1 cellular context compared by ENCODE assay signal in genomic region chr6:26575494-26575939, GRCh38.
A peak's percentile ranks its signal among the peaks of the same experiment; 100 is the strongest.
TF ChIP-seq lines count a peak whose summit lies in the region.

No MANE protein-coding gene starts in this region.

TF ChIP-seq in K562, 482 proteins besides CTCF, POLR2A, EP300 and RAD21 (continued from another document and continues in another):
- TF ChIP-seq ZNF76 (CRISPR knock-in tag; IDR thresholded peaks at IDR 0.05; ENCODE audit: borderline replicate concordance) (no peak), NFYB (IDR thresholded peaks at IDR 0.05; ENCODE audit: extremely low read depth, insufficient read length) (no peak), ZNF23 (CRISPR knock-in tag; IDR thresholded peaks at IDR 0.05) (no peak), CCAR2 (IDR thresholded peaks at IDR 0.05; ENCODE audit: low read depth, low read length) (no peak), THAP7 (CRISPR knock-in tag; IDR thresholded peaks at IDR 0.05) (no peak), ZNF274 (IDR thresholded peaks at IDR 0.05; ENCODE audit: borderline replicate concordance, low read depth, low read length) (no peak), MED1 (CRISPR knock-in tag; IDR thresholded peaks at IDR 0.05; ENCODE audit: borderline replicate concordance) (no peak), PHB (CRISPR knock-in tag; IDR thresholded peaks at IDR 0.05) (no peak), DEAF1 (CRISPR knock-in tag; IDR thresholded peaks at IDR 0.05) (no peak), KLF1 (tag; IDR thresholded peaks at IDR 0.05) (no peak), RBBP5 (IDR thresholded peaks at IDR 0.05; ENCODE audit: borderline replicate concordance, insufficient read depth, low read length, poor library complexity, severe bottlenecking) (no peak), ZNF263 (CRISPR knock-in tag; IDR thresholded peaks at IDR 0.05; ENCODE audit: borderline replicate concordance) (no peak), HNRNPH1 (optimal IDR thresholded peaks at IDR 0.05; ENCODE audit: low read depth, low read length) (no peak), TCF7L2 (IDR thresholded peaks at IDR 0.05; ENCODE audit: low read depth, low read length) (no peak), LARP7 (IDR thresholded peaks at IDR 0.05) (no peak), SRSF7 (optimal IDR thresholded peaks at IDR 0.05; ENCODE audit: low read depth, low read length) (no peak), ETS1 (conservative IDR thresholded peaks at IDR 0.05; ENCODE audit: control insufficient read depth, low read depth, low read length) (no peak; the same call in 1 of the 2 replicates), KLF16 (IDR thresholded peaks at IDR 0.05) (no peak), ZNF592 (IDR thresholded peaks at IDR 0.05) (peak; percentile 66), SMARCA5 (IDR thresholded peaks at IDR 0.05) (no peak), ZBED1 (IDR thresholded peaks at IDR 0.05) (no peak), ZBTB12 (CRISPR knock-in tag; IDR thresholded peaks at IDR 0.05) (no peak), PPARD (CRISPR knock-in tag; IDR thresholded peaks at IDR 0.05) (no peak), TCF15 (CRISPR knock-in tag; IDR thresholded peaks at IDR 0.05) (no peak), ZBTB1 (CRISPR knock-in tag; IDR thresholded peaks at IDR 0.05; ENCODE audit: borderline replicate concordance, low read depth) (no peak), CGGBP1 (CRISPR knock-in tag; IDR thresholded peaks at IDR 0.05) (0 out of 2 replicates have a peak, but pooled peaks have one; percentile 0), ZBTB2 (IDR thresholded peaks at IDR 0.05) (peak; percentile 74), RHOXF2B (CRISPR knock-in tag; conservative IDR thresholded peaks at IDR 0.05) (peak; percentile 87; the same call in 1 of the 2 replicates), THRB (CRISPR knock-in tag; conservative IDR thresholded peaks at IDR 0.05) (0 out of 2 replicates have a peak, but pooled peaks have one; percentile 24), BRD4 (IDR thresholded peaks at IDR 0.05) (peak; percentile 82), ATF4 (CRISPR knock-in tag; IDR thresholded peaks at IDR 0.05) (no peak), ZNF146 (CRISPR knock-in tag; IDR thresholded peaks at IDR 0.05; ENCODE audit: unreplicated experiment) (no peak), ZNF224 (CRISPR knock-in tag; IDR thresholded peaks at IDR 0.05) (no peak), ZNF445 (CRISPR knock-in tag; IDR thresholded peaks at IDR 0.05; ENCODE audit: low read depth) (no peak), SNIP1 (IDR thresholded peaks at IDR 0.05; ENCODE audit: low read depth) (no peak), SIX5 (IDR thresholded peaks at IDR 0.05; ENCODE audit: borderline replicate concordance in 1 of 2, insufficient read depth in 1 of 2, low read depth in 1 of 2, low read length in 2 of 2) (no peak), MLX (CRISPR knock-in tag; conservative IDR thresholded peaks at IDR 0.05) (no peak), E2F3 (CRISPR knock-in tag; IDR thresholded peaks at IDR 0.05) (no peak), BDP1 (IDR thresholded peaks at IDR 0.05; ENCODE audit: insufficient read depth, insufficient read length) (peak; percentile 52), STAT5A (IDR thresholded peaks at IDR 0.05; ENCODE audit: borderline replicate concordance, low read length) (no peak), TBP (optimal IDR thresholded peaks at IDR 0.05; ENCODE audit: low read depth, low read length) (peak; percentile 100), NR3C1 (CRISPR knock-in tag; IDR thresholded peaks at IDR 0.05) (no peak), ZNF699 (CRISPR knock-in tag; IDR thresholded peaks at IDR 0.05; ENCODE audit: insufficient replicate concordance) (no peak), KHSRP (IDR thresholded peaks at IDR 0.05) (no peak), POLR2G (IDR thresholded peaks at IDR 0.05; ENCODE audit: low read depth, low read length) (no peak), GMEB1 (CRISPR knock-in tag; IDR thresholded peaks at IDR 0.05) (no peak), ZNF143 (CRISPR knock-in tag; IDR thresholded peaks at IDR 0.05) (no peak), RFX7 (CRISPR knock-in tag; IDR thresholded peaks at IDR 0.05) (no peak), FOXM1 (IDR thresholded peaks at IDR 0.05; ENCODE audit: low read depth) (peak; percentile 41; the same call in 1 of the 2 replicates), FOXM1 (CRISPR knock-in tag; IDR thresholded peaks at IDR 0.05; ENCODE audit: low read depth) (no peak), EHMT2 (IDR thresholded peaks at IDR 0.05) (0 out of 2 replicates have a peak, but pooled peaks have one; percentile 57)
